ENCODE assay signal across 8 cellular contexts in genomic region chr16:19168173-19169080, GRCh38. TPM values are rescaled to one million over a fixed set of nuclear protein-coding genes. Genes with fewer than 3 reads are reported as not detected.
DNase-seq lines count a peak whose midpoint lies in the region; ATAC-seq and TF ChIP-seq lines count a peak whose summit lies in the region.

Gene SYT17, plus strand, starts transcription at chr16:19168240. Its CDS starts 407 bp downstream, at chr16:19168647.

- no peak within 1 kb of the TSS for H3K9ac ChIP-seq in IMR-90 (ENCODE audit: low read depth, low read length)
- H3K9ac ChIP-seq in skeletal muscle tissue (ENCODE audit: low read depth in 1 of 3, low read length in 3 of 3) = no peak within 1 kb of the TSS

- H3K4me1 Mint-ChIP-seq in WTC11 = peaks cover 12% of the 10 kb centered on the region

- no peak within 1 kb of the TSS for H3K56ac ChIP-seq in IMR-90 (ENCODE audit: extremely low read depth, insufficient read depth, low read length)

- in situ Hi-C loops in IMR-90 (cut with MboI; ENCODE audit: low sequenced_read_pairs) = no loop called here

- peaks cover 19% of the 10 kb centered on the region for H3K27me3 Mint-ChIP-seq in WTC11 (ENCODE audit: low read depth)

- H3K9me3 Mint-ChIP-seq in WTC11 = peaks cover 1% of the 10 kb centered on the region

- TF ChIP-seq CTCF in AG09309 (IDR thresholded peaks at IDR 0.05; ENCODE audit: control insufficient read depth, insufficient read depth, low read depth, low read length, missing control alignments) (no peak), IMR-90 (conservative IDR thresholded peaks at IDR 0.05; ENCODE audit: low read depth, low read length) (no peak), WTC11 (IDR thresholded peaks at IDR 0.05) (no peak)

- POLR2A ChIA-PET in IMR-90 (lab: Charles Lee; ENCODE audit: unreplicated experiment) (no interaction called here), WTC11 (lab: Charles Lee) (no interaction called here)

- intact Hi-C loops in IMR-90 (cut with micrococcal nuclease) = loop anchor here (5.0 kb wide), 1 partner anchor 334 kb away; no protein-coding TSS in a partner anchor

- H3K4me1 ChIP-seq in IMR-90 (ENCODE audit: control insufficient read depth, insufficient read depth, low read length) = peaks cover 2% of the 10 kb centered on the region
- peaks cover 4 to 6% (median 4%) of the 10 kb centered on the region in 3 donors for H3K4me1 ChIP-seq in skeletal muscle tissue (ENCODE audit: control insufficient read depth in 3 of 3, insufficient read depth in 3 of 3, low read length in 3 of 3)

- ATAC-seq in IMR-90 (ENCODE audit: low read depth) (peak; percentile 27), WTC11 (peak; percentile 62), HG02870 (IDR thresholded peaks at IDR 0.05; ENCODE audit: unreplicated experiment) (no peak), HG03520 (IDR thresholded peaks at IDR 0.05; ENCODE audit: unreplicated experiment) (no peak)

- peak within 1 kb of the TSS; percentile 37; the same call in 1 of the 2 replicates for H2BK20ac ChIP-seq in IMR-90 (ENCODE audit: low read depth, low read length)

- H3K27ac ChIP-seq in IMR-90 (ENCODE audit: insufficient read depth, low read length) (no peak within 1 kb of the TSS), skeletal muscle tissue (ENCODE audit: low read depth, low read length) (no peak within 1 kb of the TSS)

- peaks cover 37% of the 10 kb centered on the region for H3K27me3 ChIP-seq in IMR-90 (ENCODE audit: control insufficient read depth, insufficient read depth, low read length)
- peaks cover 7 to 24% (median 11%) of the 10 kb centered on the region in 3 donors for H3K27me3 ChIP-seq in skeletal muscle tissue (ENCODE audit: control insufficient read depth in 3 of 3, insufficient read depth in 3 of 3, low read length in 3 of 3)

- no peaks in the 10 kb centered on the region for H3K36me3 Mint-ChIP-seq in WTC11

- WGBS in IMR-90 (ENCODE audit: extremely low coverage in 2 of 2, insufficient read length in 1 of 2), 2 experiments = no CpG with 5 or more reads among the region's 86 CpGs

- no peak within 1 kb of the TSS for H2BK5ac ChIP-seq in IMR-90 (ENCODE audit: low read depth, low read length, poor library complexity, severe bottlenecking)

- H2BK120ac ChIP-seq in IMR-90 (ENCODE audit: low read depth, low read length) = no peak within 1 kb of the TSS; the same call in 1 of the 2 replicates

- H3K18ac ChIP-seq in IMR-90 (ENCODE audit: low read depth, low read length) = no peak within 1 kb of the TSS

- no peaks in the 10 kb centered on the region for H4K20me1 ChIP-seq in IMR-90 (ENCODE audit: insufficient read depth, low read length)

- DNase-seq in AG09309 (ENCODE audit: low read depth) (no peak), IMR-90 (no peak), WTC11 (ENCODE audit: low spot score) (peak; percentile 35), hypothalamus (lab: John Stamatoyannopoulos, UW) (peak in 44 of 51 donors; percentile 14 to 88 (median 59)), cortex of kidney (lab: John Stamatoyannopoulos, UW) (no peak)

- peak within 1 kb of the TSS; percentile 62 for H2AK9ac ChIP-seq in IMR-90 (replicated peaks; ENCODE audit: low read depth, low read length, poor library complexity)

- no TSS peak for BruUV-seq in IMR-90 (replicated peaks; lab: Mats Ljungman, UMichigan)

- CTCF ChIA-PET in IMR-90 (lab: Yijun Ruan, JAX) = no interaction called here
- CTCF ChIA-PET in WTC11 (lab: Charles Lee) = interaction anchor here (0.6 to 4.8 kb wide), 7 partner anchors 9 to 161 kb away, joined by 3 to 40 read pairs (median 4); partner anchors contain the start of gene ITPRIPL2

- no peak within 1 kb of the TSS for H3K4ac ChIP-seq in IMR-90 (ENCODE audit: low read depth, low read length)

- H3K14ac ChIP-seq in IMR-90 (replicated peaks; ENCODE audit: low read depth, low read length) = no peak within 1 kb of the TSS

- TF ChIP-seq POLR2A in IMR-90 (IDR thresholded peaks at IDR 0.05; ENCODE audit: low read depth, low read length) = no peak

- H2AFZ ChIP-seq in IMR-90 (replicated peaks; ENCODE audit: low read length, poor library complexity) = peak within 1 kb of the TSS; percentile 92

- no peak within 1 kb of the TSS for H4K91ac ChIP-seq in IMR-90 (ENCODE audit: insufficient read depth, low read depth, low read length)

- peak within 1 kb of the TSS; percentile 72 for H3K4me3 Mint-ChIP-seq in WTC11

- dilution Hi-C loops in IMR-90 (cut with HindIII; ENCODE audit: low sequenced_read_pairs, unreplicated experiment) = no loop called here

- H3K4me2 ChIP-seq in IMR-90 (ENCODE audit: low read depth, low read length) = peak within 1 kb of the TSS; percentile 97

- no peak for TF ChIP-seq RAD21 in IMR-90 (IDR thresholded peaks at IDR 0.05; ENCODE audit: low read length)

- H3K79me1 ChIP-seq in IMR-90 (ENCODE audit: low read depth in 1 of 2, low read length in 2 of 2) = no peaks in the 10 kb centered on the region

- no peak within 1 kb of the TSS for H2AK5ac ChIP-seq in IMR-90 (ENCODE audit: low read depth, low read length)

- H3K4me3 ChIP-seq in AG09309 (ENCODE audit: control insufficient read depth, low read depth, low read length) (peak within 1 kb of the TSS; percentile 6), IMR-90 (ENCODE audit: insufficient read depth, low read depth, low read length) (peak within 1 kb of the TSS; percentile 43), skeletal muscle tissue (ENCODE audit: low read length in 3 of 3) (peak within 1 kb of the TSS; percentile 61 to 66 (median 62))

- H3K9me1 ChIP-seq in IMR-90 (ENCODE audit: insufficient read depth, low read length) = no peaks in the 10 kb centered on the region

- H4K5ac ChIP-seq in IMR-90 (ENCODE audit: low read depth, low read length) = no peak within 1 kb of the TSS

- no peak within 1 kb of the TSS for H3K23ac ChIP-seq in IMR-90 (ENCODE audit: low read depth, low read length)

- H3K36me3 ChIP-seq in IMR-90 (ENCODE audit: control insufficient read depth, insufficient read depth, low read length) (no peaks in the 10 kb centered on the region), skeletal muscle tissue (ENCODE audit: control insufficient read depth in 3 of 3, insufficient read depth in 3 of 3, low read length in 3 of 3) (no peaks in the 10 kb centered on the region)

- H3K9me3 ChIP-seq in IMR-90 (ENCODE audit: control insufficient read depth, insufficient read depth, low read length) = no peaks in the 10 kb centered on the region; the same call in 1 of the 2 replicates
- no peaks in the 10 kb centered on the region for H3K9me3 ChIP-seq in skeletal muscle tissue (ENCODE audit: control insufficient read depth in 3 of 3, low read length in 3 of 3)

- no peak within 1 kb of the TSS for H3K27ac Mint-ChIP-seq in WTC11

- no peak within 1 kb of the TSS for H2BK15ac ChIP-seq in IMR-90 (ENCODE audit: low read depth, low read length)

- no peak within 1 kb of the TSS for H4K8ac ChIP-seq in IMR-90 (ENCODE audit: low read depth in 2 of 2, low read length in 2 of 2)

TF ChIP-seq in IMR-90, 13 proteins besides CTCF, POLR2A, EP300 and RAD21 (continues in another document):
- TF ChIP-seq ELK1 (IDR thresholded peaks at IDR 0.05; ENCODE audit: borderline replicate concordance, low read depth, low read length) = no peak
- no peak for TF ChIP-seq CHD1 (IDR thresholded peaks at IDR 0.05; ENCODE audit: low read depth, low read length)
- TF ChIP-seq BHLHE40 (IDR thresholded peaks at IDR 0.05; ENCODE audit: low read depth, low read length) = no peak
- TF ChIP-seq RFX5 (IDR thresholded peaks at IDR 0.05; ENCODE audit: low read depth, low read length) = no peak
- TF ChIP-seq USF2 (IDR thresholded peaks at IDR 0.05; ENCODE audit: low read depth, low read length) = no peak

TF ChIP-seq in WTC11, 78 proteins besides CTCF, POLR2A, EP300 and RAD21 (continues in another document):
- TF ChIP-seq GABPB1 (CRISPR knock-in tag; IDR thresholded peaks at IDR 0.05) (no peak), TCF7 (CRISPR knock-in tag; IDR thresholded peaks at IDR 0.05; ENCODE audit: low read depth) (no peak), ZNF138 (CRISPR knock-in tag; conservative IDR thresholded peaks at IDR 0.05) (no peak), ZBTB43 (CRISPR knock-in tag; IDR thresholded peaks at IDR 0.05) (no peak), MXD4 (CRISPR knock-in tag; IDR thresholded peaks at IDR 0.05; ENCODE audit: borderline replicate concordance) (no peak), FOXK1 (CRISPR knock-in tag; IDR thresholded peaks at IDR 0.05) (no peak), SMAD3 (CRISPR knock-in tag; IDR thresholded peaks at IDR 0.05; ENCODE audit: borderline replicate concordance) (no peak), ZNF671 (CRISPR knock-in tag; IDR thresholded peaks at IDR 0.05) (no peak), ELF4 (CRISPR knock-in tag; IDR thresholded peaks at IDR 0.05; ENCODE audit: low read depth) (no peak), ZNF423 (CRISPR knock-in tag; IDR thresholded peaks at IDR 0.05) (0 out of 2 replicates have a peak, but pooled peaks have one; percentile 37), HMGXB4 (CRISPR knock-in tag; IDR thresholded peaks at IDR 0.05) (peak; percentile 40; the same call in 1 of the 2 replicates)

RNA-seq across cellular contexts. Expression of gene SYT17, which starts in this region (rescaled TPM):
- total RNA-seq in IMR-90 (2012; rRNA removed) (not detected in 2 replicates), WTC11 (2021) (5.5 to 6.8 TPM (median 6.3 TPM) in 3 replicates), skeletal muscle tissue (2.6 TPM)
- polyA plus RNA-seq in IMR-90 (2012; rRNA removed) = not detected in 2 replicates
- 0.05 and 0.57 TPM in 2 replicates for polyA plus RNA-seq in IMR-90 (2012; cell fraction: cytosol; rRNA removed)
- 0.22 and 0.24 TPM in 2 replicates for polyA plus RNA-seq in IMR-90 (2012; cell fraction: nucleus; rRNA removed; ENCODE audit: low replicate concordance)

Comparison
In these comparisons a context has a peak if more than half of its experiments do, and no peak if none do; other contexts are left out.
1. Peak in ATAC-seq, H3K4me3 ChIP-seq and H3K4me2 ChIP-seq in IMR-90; RNA of the gene not detected or under 1 TPM.
2. DNase-seq: peak in WTC11 (single experiment) and hypothalamus (44 of 51); none in AG09309 (single experiment), IMR-90 (single experiment) and cortex of kidney (single experiment).
3. H3K4me3 ChIP-seq: peak in every context shown above with its lines; median percentile 62 in skeletal muscle tissue; 43 in IMR-90; 6 in AG09309.